ENCODE assay signal across 1 cellular context in the genomic region with DNA sequence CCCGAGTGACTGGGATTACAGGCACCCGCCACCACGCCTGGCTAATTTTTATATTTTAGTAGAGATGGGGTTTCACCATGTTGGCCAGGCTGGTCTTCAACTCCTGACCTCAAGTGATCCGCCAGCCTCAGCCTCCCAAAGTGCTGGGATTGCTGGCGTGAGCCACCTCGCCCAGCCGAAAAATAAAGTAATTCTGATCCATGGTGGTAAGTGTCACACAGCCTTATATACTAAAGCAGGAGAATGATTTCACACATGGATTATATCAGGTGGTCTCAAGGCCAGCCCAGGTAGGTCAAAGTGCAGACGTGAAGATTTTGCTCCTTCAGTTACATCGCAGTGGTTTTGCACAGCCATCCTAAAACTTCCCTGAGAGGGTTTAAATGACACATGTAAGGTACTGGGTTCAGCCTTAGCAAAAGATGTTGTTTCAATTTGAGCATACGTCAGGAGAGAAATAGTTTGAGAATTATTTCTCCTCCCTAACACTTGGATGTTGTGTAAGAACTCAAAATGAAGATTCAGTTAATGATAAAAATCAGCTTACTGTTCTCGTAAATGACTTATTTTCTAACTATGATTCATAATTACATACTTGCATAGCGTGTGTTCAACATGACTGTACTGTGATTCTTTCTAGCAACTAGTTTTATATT.
TF ChIP-seq lines count a peak whose summit lies in the region.

No MANE protein-coding gene starts in this region.

TF ChIP-seq in GM12878, 131 proteins besides CTCF, POLR2A, EP300 and RAD21 (continued from another document):
- TF ChIP-seq, protein P1, sequence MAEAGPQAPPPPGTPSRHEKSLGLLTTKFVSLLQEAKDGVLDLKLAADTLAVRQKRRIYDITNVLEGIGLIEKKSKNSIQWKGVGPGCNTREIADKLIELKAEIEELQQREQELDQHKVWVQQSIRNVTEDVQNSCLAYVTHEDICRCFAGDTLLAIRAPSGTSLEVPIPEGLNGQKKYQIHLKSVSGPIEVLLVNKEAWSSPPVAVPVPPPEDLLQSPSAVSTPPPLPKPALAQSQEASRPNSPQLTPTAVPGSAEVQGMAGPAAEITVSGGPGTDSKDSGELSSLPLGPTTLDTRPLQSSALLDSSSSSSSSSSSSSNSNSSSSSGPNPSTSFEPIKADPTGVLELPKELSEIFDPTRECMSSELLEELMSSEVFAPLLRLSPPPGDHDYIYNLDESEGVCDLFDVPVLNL (IDR thresholded peaks at IDR 0.05; ENCODE audit: low read depth, low read length): no peak
- TF ChIP-seq, protein P2, sequence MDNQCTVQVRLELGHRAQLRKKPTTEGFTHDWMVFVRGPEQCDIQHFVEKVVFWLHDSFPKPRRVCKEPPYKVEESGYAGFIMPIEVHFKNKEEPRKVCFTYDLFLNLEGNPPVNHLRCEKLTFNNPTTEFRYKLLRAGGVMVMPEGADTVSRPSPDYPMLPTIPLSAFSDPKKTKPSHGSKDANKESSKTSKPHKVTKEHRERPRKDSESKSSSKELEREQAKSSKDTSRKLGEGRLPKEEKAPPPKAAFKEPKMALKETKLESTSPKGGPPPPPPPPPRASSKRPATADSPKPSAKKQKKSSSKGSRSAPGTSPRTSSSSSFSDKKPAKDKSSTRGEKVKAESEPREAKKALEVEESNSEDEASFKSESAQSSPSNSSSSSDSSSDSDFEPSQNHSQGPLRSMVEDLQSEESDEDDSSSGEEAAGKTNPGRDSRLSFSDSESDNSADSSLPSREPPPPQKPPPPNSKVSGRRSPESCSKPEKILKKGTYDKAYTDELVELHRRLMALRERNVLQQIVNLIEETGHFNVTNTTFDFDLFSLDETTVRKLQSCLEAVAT (IDR thresholded peaks at IDR 0.05): peak; percentile 83
- TF ChIP-seq SIN3A (IDR thresholded peaks at IDR 0.05; ENCODE audit: low read depth, low read length) (no peak), JUNB (IDR thresholded peaks at IDR 0.05) (0 out of 2 replicates have a peak, but pooled peaks have one; percentile 37), ATF7 (IDR thresholded peaks at IDR 0.05; ENCODE audit: low read depth) (0 out of 2 replicates have a peak, but pooled peaks have one; percentile 18), MTA2 (IDR thresholded peaks at IDR 0.05; ENCODE audit: low read depth) (0 out of 2 replicates have a peak, but pooled peaks have one; percentile 13)
- TF ChIP-seq, protein P3, sequence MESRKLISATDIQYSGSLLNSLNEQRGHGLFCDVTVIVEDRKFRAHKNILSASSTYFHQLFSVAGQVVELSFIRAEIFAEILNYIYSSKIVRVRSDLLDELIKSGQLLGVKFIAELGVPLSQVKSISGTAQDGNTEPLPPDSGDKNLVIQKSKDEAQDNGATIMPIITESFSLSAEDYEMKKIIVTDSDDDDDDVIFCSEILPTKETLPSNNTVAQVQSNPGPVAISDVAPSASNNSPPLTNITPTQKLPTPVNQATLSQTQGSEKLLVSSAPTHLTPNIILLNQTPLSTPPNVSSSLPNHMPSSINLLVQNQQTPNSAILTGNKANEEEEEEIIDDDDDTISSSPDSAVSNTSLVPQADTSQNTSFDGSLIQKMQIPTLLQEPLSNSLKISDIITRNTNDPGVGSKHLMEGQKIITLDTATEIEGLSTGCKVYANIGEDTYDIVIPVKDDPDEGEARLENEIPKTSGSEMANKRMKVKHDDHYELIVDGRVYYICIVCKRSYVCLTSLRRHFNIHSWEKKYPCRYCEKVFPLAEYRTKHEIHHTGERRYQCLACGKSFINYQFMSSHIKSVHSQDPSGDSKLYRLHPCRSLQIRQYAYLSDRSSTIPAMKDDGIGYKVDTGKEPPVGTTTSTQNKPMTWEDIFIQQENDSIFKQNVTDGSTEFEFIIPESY (IDR thresholded peaks at IDR 0.05): peak; percentile 41; the same call in 1 of the 2 replicates
